10 cellular contexts compared by ENCODE assay signal in the genomic region with DNA sequence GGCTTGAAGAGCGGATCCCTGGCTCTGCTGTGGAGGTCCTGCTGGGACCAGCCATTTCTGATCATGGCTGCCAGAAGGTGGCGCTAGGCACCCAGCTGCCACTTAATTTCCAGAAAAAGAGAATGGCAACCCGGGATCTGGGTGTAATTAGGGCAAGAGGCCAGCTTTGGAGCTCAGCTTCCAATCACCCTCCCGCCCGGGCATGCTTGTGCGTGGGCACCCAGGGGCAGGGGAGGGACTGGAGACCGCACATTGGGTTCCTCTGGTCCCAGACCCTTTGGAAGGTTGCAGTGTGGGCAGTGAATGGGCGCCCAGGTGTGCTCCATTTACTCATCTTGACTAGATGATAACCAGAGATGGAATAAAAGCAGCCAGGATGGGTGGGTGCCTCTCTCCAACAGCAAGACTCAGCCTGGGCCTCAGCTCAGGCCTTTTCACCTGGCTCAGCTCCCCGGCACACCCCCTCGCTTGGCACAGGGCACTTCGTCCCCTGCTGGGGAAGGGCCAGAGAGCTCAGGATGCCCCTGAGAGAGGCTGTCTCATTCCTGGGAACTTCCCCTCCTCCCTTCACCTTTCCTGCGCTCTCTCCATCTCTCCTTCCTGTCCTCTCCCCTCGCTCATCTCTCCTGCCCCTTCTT. TPM values are rescaled to one million over a fixed set of nuclear protein-coding genes. Genes with fewer than 3 reads are reported as not detected.
DNase-seq lines count a peak whose midpoint lies in the region; ATAC-seq and TF ChIP-seq lines count a peak whose summit lies in the region.
"Had no signal": no experiment of that assay in that cellular context is flagged by ENCODE, and none has a peak within 500 bp of the region (broad histone marks: within the 10 kb centered on the region; RNA-seq: fewer than 3 reads in every experiment).

No MANE protein-coding gene starts in this region.

- H3K4me1 ChIP-seq in GM23338 (ENCODE audit: insufficient read depth) (peaks cover 5% of the 10 kb centered on the region), right cardiac atrium (ENCODE audit: control insufficient read depth, insufficient read depth, low read length) (no peaks in the 10 kb centered on the region), sigmoid colon (no peaks in the 10 kb centered on the region)

- no peaks in the 10 kb centered on the region for H3K4me1 Mint-ChIP-seq in CD14-positive monocyte
- H3K4me1 Mint-ChIP-seq in GM23338: peaks cover 29% of the 10 kb centered on the region
- H3K4me1 Mint-ChIP-seq: IgD-negative memory B cell had no signal

- peak; percentile 62 for TF ChIP-seq CTCF in CD14-positive monocyte (IDR thresholded peaks at IDR 0.05)
- peak; percentile 88 to 93 for TF ChIP-seq CTCF in GM23338 (conservative IDR thresholded peaks at IDR 0.05; ENCODE audit: low read depth in 2 of 2)
- peak; percentile 26 to 77 (median 72) for TF ChIP-seq CTCF in sigmoid colon (IDR thresholded peaks at IDR 0.05)

- TF ChIP-seq POLR2A in sigmoid colon (IDR thresholded peaks at IDR 0.05): no peak

- H3K4me3 Mint-ChIP-seq in CD14-positive monocyte (no peak overlapping the region), GM23338 (no peak overlapping the region)

- ATAC-seq in GM23338 (peak; percentile 81), right cardiac atrium (peak; percentile 39 to 65), GM18517 (IDR thresholded peaks at IDR 0.05; ENCODE audit: unreplicated experiment) (no peak)

- H3K36me3 Mint-ChIP-seq in CD14-positive monocyte (no peaks in the 10 kb centered on the region), GM23338 (ENCODE audit: low read depth) (no peaks in the 10 kb centered on the region)
- H3K36me3 Mint-ChIP-seq: IgD-negative memory B cell had no signal

- H2AFZ ChIP-seq in GM23338: no peak overlapping the region

- no peak for TF ChIP-seq EP300 in sigmoid colon (IDR thresholded peaks at IDR 0.05)

- H3K4me3 ChIP-seq in GM23338 (no peak overlapping the region), right cardiac atrium (ENCODE audit: low read length) (no peak overlapping the region), sigmoid colon (no peak overlapping the region)

- no peaks in the 10 kb centered on the region for H3K9me2 ChIP-seq in GM23338 (ENCODE audit: insufficient read depth)

- intact Hi-C loops in CD14-positive monocyte (cut with micrococcal nuclease) (no loop called here), right cardiac atrium (cut with DNase I) (loop anchor here (2.0 to 10.0 kb wide), 6 partner anchors 72 to 270 kb away; a partner anchor contains a TSS), sigmoid colon (cut with DNase I) (loop anchor here (2.0 to 10.0 kb wide), 3 partner anchors 72 to 270 kb away; a partner anchor contains a TSS)

- no peaks in the 10 kb centered on the region for H3K9me3 Mint-ChIP-seq in CD14-positive monocyte
- H3K9me3 Mint-ChIP-seq in GM23338: no peaks in the 10 kb centered on the region; the same call in 2 of the 3 replicates

- H3K27ac ChIP-seq in GM23338 (ENCODE audit: low read depth) (no peak overlapping the region), angular gyrus (ENCODE audit: low read depth, low read length) (peak overlapping the region; percentile 42), right cardiac atrium (ENCODE audit: low read length) (no peak overlapping the region), sigmoid colon (no peak overlapping the region)

- H3K27me3 ChIP-seq in GM23338 (ENCODE audit: insufficient read depth): no peaks in the 10 kb centered on the region
- no peaks in the 10 kb centered on the region for H3K27me3 ChIP-seq in right cardiac atrium (ENCODE audit: control insufficient read depth, insufficient read depth)
- peaks cover 0 to 4% (median 0%) of the 10 kb centered on the region in 3 donors for H3K27me3 ChIP-seq in sigmoid colon

- H3K27me3 Mint-ChIP-seq in CD14-positive monocyte (ENCODE audit: low read depth in 3 of 3) (peaks cover 5 to 10% (median 8%) of the 10 kb centered on the region in 3 donors), GM23338 (ENCODE audit: insufficient read depth, low read depth, poor library complexity) (peaks cover 12% of the 10 kb centered on the region)

- no peaks in the 10 kb centered on the region for H3K36me3 ChIP-seq in GM23338 (ENCODE audit: insufficient read depth)
- no peaks in the 10 kb centered on the region for H3K36me3 ChIP-seq in sigmoid colon

- no peaks in the 10 kb centered on the region for H3K9me3 ChIP-seq in right cardiac atrium (ENCODE audit: control insufficient read depth, low read length)
- H3K9me3 ChIP-seq in sigmoid colon: no peaks in the 10 kb centered on the region

- peak; percentile 28 for DNase-seq in CD14-positive monocyte (ENCODE audit: low spot score)
- DNase-seq in GM23338 (ENCODE audit: low spot score): peak; percentile 83
- peak; percentile 5 for DNase-seq in NCI-H774 (lab: John Stamatoyannopoulos, UW)
- DNase-seq in right cardiac atrium: peak; percentile 61 to 86 (median 78)
- DNase-seq in sigmoid colon: peak; percentile 65
- DNase-seq in OCI-M2 (lab: John Stamatoyannopoulos, UW; ENCODE audit: unreplicated experiment): no peak

- no peaks in the 10 kb centered on the region for H3K79me2 ChIP-seq in GM23338 (replicated peaks; ENCODE audit: insufficient read depth)

- WGBS in right cardiac atrium: 51% methylated on average over 13 of the region's 13 CpGs
- 45 to 58% methylated on average over 13 of the region's 13 CpGs for WGBS in sigmoid colon, 2 donors

- H3K27ac Mint-ChIP-seq in CD14-positive monocyte: no peak overlapping the region
- no peak overlapping the region for H3K27ac Mint-ChIP-seq in GM23338
- H3K27ac Mint-ChIP-seq: IgD-negative memory B cell had no signal

- H3F3A ChIP-seq in GM23338 (replicated peaks; ENCODE audit: low read depth): no peaks in the 10 kb centered on the region

- H3K4me2 ChIP-seq in GM23338: no peak overlapping the region

- H4K20me1 ChIP-seq in GM23338 (replicated peaks; ENCODE audit: insufficient read depth): no peaks in the 10 kb centered on the region

TF ChIP-seq in GM23338, 12 proteins besides CTCF, POLR2A, EP300 and RAD21 (continues in another document):
- TF ChIP-seq ZNF331 (CRISPR knock-in tag; IDR thresholded peaks at IDR 0.05; ENCODE audit: low read depth): no peak
- TF ChIP-seq JUNB (IDR thresholded peaks at IDR 0.05; ENCODE audit: unreplicated experiment): no peak
- no peak for TF ChIP-seq EZH2phosphoT487 (IDR thresholded peaks at IDR 0.05; ENCODE audit: unreplicated experiment)

RNA-seq across cellular contexts. Expression of a gene that starts 14.7 kb away (rescaled TPM):
- polyA plus RNA-seq in CD14-positive monocyte (not detected), GM23338 (2016; fragmentation: Nextera tagmentation; extraction: Ambion mirVana) (28.3 and 30.6 TPM in 2 replicates), right cardiac atrium (5.6 TPM), sigmoid colon (1 to 10 TPM; 2.5 to 6.9 (median 4.2) TPM)
- 6.7 and 8.7 TPM in 2 replicates for total RNA-seq in GM23338 (2014; rRNA removed; shearing (Covaris generic))
- total RNA-seq in right cardiac atrium (1 to 10 TPM; 4.6 to 8.7 (median 6.7) TPM), sigmoid colon (1 to 10 TPM; 3.0 to 6.3 (median 3.5) TPM)
- total RNA-seq: mononuclear cell had no signal

Comparison
In these comparisons a context has a peak if more than half of its experiments do, and no peak if none do; other contexts are left out.
1. intact Hi-C loops: an anchor here in right cardiac atrium (2.0 to 10.0 kb wide) and sigmoid colon (2.0 to 10.0 kb wide); none called in CD14-positive monocyte.